1 cellular context compared by ENCODE assay signal in the genomic region with DNA sequence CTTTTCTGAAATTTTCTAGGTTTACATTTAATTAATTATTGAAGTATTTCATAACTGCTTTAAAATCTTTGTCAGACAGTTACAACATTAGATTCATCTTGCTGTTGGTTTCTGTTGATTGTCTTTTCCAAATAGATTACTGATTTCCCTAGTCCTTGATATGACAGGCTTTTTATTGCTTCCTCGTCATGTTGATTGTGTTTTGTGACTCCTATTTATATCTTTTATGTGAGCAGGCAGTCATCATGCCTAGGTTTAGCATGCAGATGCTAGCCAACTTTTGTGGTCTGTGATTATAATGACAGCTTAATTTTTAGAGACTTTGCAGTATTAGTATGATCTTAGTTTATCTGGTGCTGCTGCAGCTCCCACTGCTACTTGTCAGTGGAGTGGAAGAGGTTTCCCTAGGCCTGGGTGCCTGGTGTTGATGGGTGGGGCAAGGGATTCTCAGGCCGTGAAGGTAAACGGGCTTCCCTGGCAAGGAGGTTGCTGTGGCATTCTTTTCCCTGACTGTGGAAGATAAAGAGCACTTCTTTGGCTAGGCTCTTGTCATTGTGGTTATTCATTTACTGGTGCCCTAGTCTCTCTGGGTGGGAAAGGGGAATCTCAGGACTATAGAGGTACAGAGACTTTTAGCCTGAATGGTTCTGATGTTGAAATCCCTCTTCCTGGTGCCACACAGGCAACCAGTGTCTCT.
TF ChIP-seq lines count a peak whose summit lies in the region.

No MANE protein-coding gene starts in this region.

TF ChIP-seq in HepG2, 621 proteins besides CTCF, POLR2A, EP300 and RAD21:
- TF ChIP-seq, protein P1, sequence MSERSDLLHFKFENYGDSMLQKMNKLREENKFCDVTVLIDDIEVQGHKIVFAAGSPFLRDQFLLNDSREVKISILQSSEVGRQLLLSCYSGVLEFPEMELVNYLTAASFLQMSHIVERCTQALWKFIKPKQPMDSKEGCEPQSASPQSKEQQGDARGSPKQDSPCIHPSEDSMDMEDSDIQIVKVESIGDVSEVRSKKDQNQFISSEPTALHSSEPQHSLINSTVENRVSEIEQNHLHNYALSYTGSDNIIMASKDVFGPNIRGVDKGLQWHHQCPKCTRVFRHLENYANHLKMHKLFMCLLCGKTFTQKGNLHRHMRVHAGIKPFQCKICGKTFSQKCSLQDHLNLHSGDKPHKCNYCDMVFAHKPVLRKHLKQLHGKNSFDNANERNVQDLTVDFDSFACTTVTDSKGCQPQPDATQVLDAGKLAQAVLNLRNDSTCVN (CRISPR knock-in tag; IDR thresholded peaks at IDR 0.05; ENCODE audit: borderline replicate concordance): no peak
- TF ChIP-seq MIER3 (CRISPR knock-in tag; IDR thresholded peaks at IDR 0.05; ENCODE audit: borderline replicate concordance): no peak
- TF ChIP-seq, protein P2, sequence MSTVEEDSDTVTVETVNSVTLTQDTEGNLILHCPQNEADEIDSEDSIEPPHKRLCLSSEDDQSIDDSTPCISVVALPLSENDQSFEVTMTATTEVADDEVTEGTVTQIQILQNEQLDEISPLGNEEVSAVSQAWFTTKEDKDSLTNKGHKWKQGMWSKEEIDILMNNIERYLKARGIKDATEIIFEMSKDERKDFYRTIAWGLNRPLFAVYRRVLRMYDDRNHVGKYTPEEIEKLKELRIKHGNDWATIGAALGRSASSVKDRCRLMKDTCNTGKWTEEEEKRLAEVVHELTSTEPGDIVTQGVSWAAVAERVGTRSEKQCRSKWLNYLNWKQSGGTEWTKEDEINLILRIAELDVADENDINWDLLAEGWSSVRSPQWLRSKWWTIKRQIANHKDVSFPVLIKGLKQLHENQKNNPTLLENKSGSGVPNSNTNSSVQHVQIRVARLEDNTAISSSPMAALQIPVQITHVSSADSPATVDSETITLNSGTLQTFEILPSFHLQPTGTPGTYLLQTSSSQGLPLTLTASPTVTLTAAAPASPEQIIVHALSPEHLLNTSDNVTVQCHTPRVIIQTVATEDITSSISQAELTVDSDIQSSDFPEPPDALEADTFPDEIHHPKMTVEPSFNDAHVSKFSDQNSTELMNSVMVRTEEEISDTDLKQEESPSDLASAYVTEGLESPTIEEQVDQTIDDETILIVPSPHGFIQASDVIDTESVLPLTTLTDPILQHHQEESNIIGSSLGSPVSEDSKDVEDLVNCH (CRISPR knock-in tag; IDR thresholded peaks at IDR 0.05): no peak
- TF ChIP-seq ZNF724P (CRISPR knock-in tag; IDR thresholded peaks at IDR 0.05; ENCODE audit: borderline replicate concordance): no peak
